In the genomic region with DNA sequence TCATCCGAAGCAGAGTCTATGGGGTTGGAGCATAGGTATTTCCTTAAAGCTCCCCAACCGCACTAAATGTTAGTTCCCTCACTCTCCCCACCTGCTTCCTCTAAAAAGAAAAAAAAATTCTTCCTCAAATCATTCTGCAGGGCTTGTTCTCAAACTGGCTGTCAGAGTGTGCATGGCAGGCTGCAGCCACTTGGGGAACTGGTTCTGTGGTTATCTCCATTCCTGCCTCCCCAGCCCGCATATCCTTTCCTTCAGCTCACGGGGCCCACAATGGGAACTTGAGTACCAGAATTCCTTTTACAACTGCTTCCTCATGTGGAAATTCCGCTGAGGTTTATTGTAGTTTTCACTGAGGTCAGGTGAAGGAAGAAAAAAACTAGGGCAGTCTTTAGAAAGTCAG, we compare ENCODE assay signal across 16 cellular contexts.
DNase-seq lines count a peak whose midpoint lies in the region; ATAC-seq and TF ChIP-seq lines count a peak whose summit lies in the region.
"Had no signal": no experiment of that assay in that cellular context is flagged by ENCODE, and none has a peak within 500 bp of the region (broad histone marks: within the 10 kb centered on the region; RNA-seq: fewer than 3 reads in every experiment).

No MANE protein-coding gene starts in this region.

- no peak for ATAC-seq in Right ventricle myocardium inferior
- ATAC-seq: left colon had no signal

- H3K27ac ChIP-seq in GM23248, result no peak overlapping the region
- H3K27ac ChIP-seq: neutrophil had no signal

- H3K9ac ChIP-seq in NT2/D1 (ENCODE audit: insufficient read length, low read depth) (no peak overlapping the region), GM23248 (no peak overlapping the region)

- no peaks in the 10 kb centered on the region for H3F3A ChIP-seq in GM23248 (ENCODE audit: insufficient read depth)

- H3K4me2 ChIP-seq in GM23248 (ENCODE audit: unreplicated experiment), result no peak overlapping the region

- H3K9me2 ChIP-seq in GM23248 (ENCODE audit: insufficient read depth), result no peaks in the 10 kb centered on the region

- H3K27me3 ChIP-seq in NT2/D1 (ENCODE audit: insufficient read depth, insufficient read length) (no peaks in the 10 kb centered on the region), GM23248 (replicated peaks; ENCODE audit: insufficient read depth) (no peaks in the 10 kb centered on the region)

- H4K20me1 ChIP-seq in GM23248 (ENCODE audit: insufficient read depth), result no peaks in the 10 kb centered on the region

- intact Hi-C loops in Right ventricle myocardium inferior (cut with DNase I), result no loop called here

- H3K4me1 ChIP-seq in NT2/D1 (ENCODE audit: insufficient read depth, insufficient read length), result no peaks in the 10 kb centered on the region
- H3K4me1 ChIP-seq in GM23248 (ENCODE audit: insufficient read depth), result no peaks in the 10 kb centered on the region

- WGBS in GM23248 (ENCODE audit: low coverage in 1 of 2, low lambda C conversion rate in 2 of 2, missing lambda C conversion rate in 2 of 2), 2 experiments, result 57 to 70% methylated on average over 5 of the region's 5 CpGs

- H3K36me3 ChIP-seq in NT2/D1 (ENCODE audit: insufficient read depth, insufficient read length, low read length), result no peaks in the 10 kb centered on the region
- no peaks in the 10 kb centered on the region for H3K36me3 ChIP-seq in GM23248 (ENCODE audit: low read depth)
- H3K36me3 ChIP-seq: neutrophil had no signal

- H3K4me3 ChIP-seq in NT2/D1 (ENCODE audit: insufficient read length, low read depth) (no peak overlapping the region), epithelial cell of esophagus (ENCODE audit: low read length) (no peak overlapping the region), GM23248 (no peak overlapping the region)

- no peak overlapping the region for H2AFZ ChIP-seq in GM23248

- in situ Hi-C loops in GM23248 (cut with MboI), result no loop called here

- no peaks in the 10 kb centered on the region for H3K9me3 ChIP-seq in NT2/D1 (ENCODE audit: insufficient read depth, low read length)
- H3K9me3 ChIP-seq in GM23248 (ENCODE audit: low read depth), result no peaks in the 10 kb centered on the region
- H3K9me3 ChIP-seq: neutrophil had no signal

- H3K79me2 ChIP-seq in GM23248 (ENCODE audit: insufficient read depth), result no peaks in the 10 kb centered on the region

- DNase-seq in HT-29 (ENCODE audit: low spot score) (peak; percentile 60), NT2/D1 (ENCODE audit: low read depth, low spot score) (peak; percentile 74), epithelial cell of esophagus (ENCODE audit: low read depth) (peak; percentile 34), mucosa of gallbladder (ENCODE audit: low spot score) (peak; percentile 21), GM23248 (no peak), Right ventricle myocardium inferior (ENCODE audit: missing footprints) (no peak), NCI-H1048 (lab: John Stamatoyannopoulos, UW) (no peak), hippocampal formation (lab: John Stamatoyannopoulos, UW) (no peak)
- DNase-seq: activated naive CD4-positive, alpha-beta T cell treated with anti-CD3 and anti-CD28 coated beads for 36 hours; activated T-cell treated with anti-CD3 and anti-CD28 coated beads for 4 hours; effector memory CD4-positive, alpha-beta T cell; left colon; NCI-H2029; NCI-H526; retina had no signal

- peak; percentile 28 for TF ChIP-seq CTCF in epithelial cell of esophagus (IDR thresholded peaks at IDR 0.05; ENCODE audit: insufficient read depth, low read depth, low read length, missing control alignments)

Comparison
In these comparisons a context has a peak if more than half of its experiments do, and no peak if none do; other contexts are left out.
1. DNase-seq: peak in HT-29 (single experiment), NT2/D1 (single experiment), epithelial cell of esophagus (single experiment) and mucosa of gallbladder (single experiment); none in GM23248 (single experiment), Right ventricle myocardium inferior (single experiment), NCI-H1048 (single experiment) and hippocampal formation (0 of 2).